In the genomic region with DNA sequence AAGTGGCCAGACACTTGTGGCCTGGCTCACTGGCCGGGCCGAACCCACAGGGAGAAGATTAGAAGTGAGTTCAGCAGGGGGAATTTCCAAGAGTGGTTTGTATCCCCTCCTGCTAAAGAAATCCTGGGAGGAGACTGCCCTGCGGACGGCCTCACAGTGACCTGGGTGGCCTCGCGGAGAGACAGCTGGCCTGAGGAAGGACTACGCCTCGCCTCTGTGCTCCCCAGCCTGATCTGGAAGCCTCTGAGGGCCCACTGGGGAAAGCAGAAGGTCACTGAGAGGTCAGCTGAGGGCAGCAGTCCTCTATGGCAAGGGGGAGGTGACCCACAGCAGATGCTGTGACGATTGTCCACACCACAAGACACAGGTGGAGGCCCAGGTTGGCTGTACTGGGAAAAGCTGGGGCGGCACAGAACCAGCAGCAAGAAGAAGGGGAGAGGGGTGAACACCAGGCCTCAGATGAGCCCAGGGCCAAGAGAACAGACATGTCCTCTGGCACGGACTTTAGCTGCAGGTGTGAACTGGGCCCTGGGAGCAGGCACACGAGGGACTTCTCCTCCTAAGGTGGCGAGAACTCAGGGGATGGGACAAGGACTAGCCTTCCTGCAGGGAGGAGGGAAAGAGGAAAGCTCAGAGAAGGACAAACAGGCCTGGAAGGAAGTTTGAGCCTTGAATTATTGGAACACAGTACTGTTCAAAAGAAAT, we compare ENCODE assay signal across 19 cellular contexts. TPM values are rescaled to one million over a fixed set of nuclear protein-coding genes. Genes with fewer than 3 reads are reported as not detected.
DNase-seq lines count a peak whose midpoint lies in the region; ATAC-seq and TF ChIP-seq lines count a peak whose summit lies in the region.
"Had no signal": no experiment of that assay in that cellular context is flagged by ENCODE, and none has a peak within 500 bp of the region (broad histone marks: within the 10 kb centered on the region; RNA-seq: fewer than 3 reads in every experiment).

No MANE protein-coding gene starts in this region.

- peaks cover 4% of the 10 kb centered on the region for H3K9me3 Mint-ChIP-seq in glutamatergic neuron (ENCODE audit: unreplicated experiment)
- H3K9me3 Mint-ChIP-seq in chondrocyte (ENCODE audit: low read depth) = no peaks in the 10 kb centered on the region
- H3K9me3 Mint-ChIP-seq: activated B cell treated with CpG ODN at 0.5 μM for 24 hours had no signal

- H3K79me1 ChIP-seq in neuronal stem cell (ENCODE audit: low read depth, low read length) = no peaks in the 10 kb centered on the region

- CTCF ChIA-PET in HEK293 (lab: Yijun Ruan, JAX) = no interaction called here

- no peak overlapping the region for H2BK120ac ChIP-seq in neuronal stem cell (ENCODE audit: low read depth, low read length)

- no peak overlapping the region for H3K4me3 ChIP-seq in HEK293 (ENCODE audit: low read depth, low read length)
- H3K4me3 ChIP-seq in SJCRH30 = no peak overlapping the region
- H3K4me3 ChIP-seq in neuronal stem cell (ENCODE audit: low read length in 2 of 2) = no peak overlapping the region
- H3K4me3 ChIP-seq: hepatocyte, skin epidermis had no signal

- TF ChIP-seq CTCF in HEK293 (tag by site-specific recombination; IDR thresholded peaks at IDR 0.05) (no peak), glutamatergic neuron (IDR thresholded peaks at IDR 0.05; ENCODE audit: partially characterized antibody, unreplicated experiment) (no peak), chondrocyte (IDR thresholded peaks at IDR 0.05) (no peak)

- H3K9me3 ChIP-seq in HEK293 (ENCODE audit: control insufficient read depth, insufficient read depth, low read depth, low read length) (no peaks in the 10 kb centered on the region), SJCRH30 (replicated peaks) (no peaks in the 10 kb centered on the region), neuronal stem cell (replicated peaks in 1 of 2; ENCODE audit: control insufficient read depth in 2 of 2, insufficient read depth in 1 of 2, low read depth in 1 of 2, low read length in 2 of 2) (no peaks in the 10 kb centered on the region)

- no peak overlapping the region for H4K8ac ChIP-seq in neuronal stem cell (ENCODE audit: low read depth, low read length)

- peaks cover 6% of the 10 kb centered on the region for H3K27me3 Mint-ChIP-seq in glutamatergic neuron (ENCODE audit: unreplicated experiment)
- H3K27me3 Mint-ChIP-seq in chondrocyte (ENCODE audit: low read depth) = no peaks in the 10 kb centered on the region

- no peak overlapping the region for H2BK5ac ChIP-seq in neuronal stem cell (ENCODE audit: low read length)

- H3K4me3 Mint-ChIP-seq in glutamatergic neuron (ENCODE audit: unreplicated experiment) = peak overlapping the region; percentile 40
- H3K4me3 Mint-ChIP-seq in chondrocyte (ENCODE audit: unreplicated experiment) = no peak overlapping the region
- H3K4me3 Mint-ChIP-seq: activated B cell treated with CpG ODN at 0.5 μM for 24 hours; activated CD8-positive, alpha-beta T cell treated with anti-CD3 and anti-CD28 coated beads, Interleukin-2, amount 10 ng/mL, durations not matched to agents 7 days and 5 days had no signal

- H3K36me3 Mint-ChIP-seq in glutamatergic neuron (ENCODE audit: unreplicated experiment) (peaks cover 6% of the 10 kb centered on the region), chondrocyte (ENCODE audit: low read depth) (peaks cover 2% of the 10 kb centered on the region)

- peak overlapping the region; percentile 68 for H2BK12ac ChIP-seq in neuronal stem cell (ENCODE audit: low read length)

- no peak overlapping the region for H3K9ac ChIP-seq in neuronal stem cell (ENCODE audit: low read depth, low read length, poor library complexity)

- H3K14ac ChIP-seq in neuronal stem cell (ENCODE audit: low read length) = no peak overlapping the region

- DNase-seq in SJCRH30 (peak; percentile 77 to 79), glutamatergic neuron (peak; percentile 53), neuronal stem cell (ENCODE audit: low spot score) (no peak), germinal center (ENCODE audit: low spot score) (no peak), chondrocyte (ENCODE audit: low spot score) (no peak), ureter (ENCODE audit: low spot score) (no peak)
- DNase-seq: activated B cell treated with CpG ODN at 0.5 μM for 24 hours; activated CD8-positive, alpha-beta T cell treated with anti-CD3 and anti-CD28 coated beads, Interleukin-2, amount 10 ng/mL, durations not matched to agents 7 days and 5 days; caudate nucleus; effector CD8-positive, alpha-beta T cell; NCI-H1048; NCI-H2107; NCI-H69; stimulated activated CD4-positive, alpha-beta T cell treated with anti-CD3 and anti-CD28 coated beads, Interleukin-4, amount 100 ng/mL, for 1 hour had no signal

- peak overlapping the region; percentile 87 for H3K18ac ChIP-seq in neuronal stem cell (ENCODE audit: low read length)

- H2BK15ac ChIP-seq in neuronal stem cell (ENCODE audit: low read length) = no peak overlapping the region

- H3K4me1 ChIP-seq in HEK293 (ENCODE audit: control insufficient read depth, insufficient read depth, low read length) (no peaks in the 10 kb centered on the region), SJCRH30 (peaks cover 27% of the 10 kb centered on the region), neuronal stem cell (ENCODE audit: control insufficient read depth in 2 of 2, insufficient read depth in 1 of 2, low read depth in 1 of 2, low read length in 2 of 2) (peaks cover 14 to 19% of the 10 kb centered on the region in 2 donors)

- no peak overlapping the region for H3K4ac ChIP-seq in neuronal stem cell (ENCODE audit: low read length)

- POLR2A ChIA-PET in HEK293 (lab: Yijun Ruan, JAX) = no interaction called here

- no peaks in the 10 kb centered on the region for H3K27me3 ChIP-seq in SJCRH30
- H3K27me3 ChIP-seq in neuronal stem cell (ENCODE audit: control insufficient read depth in 3 of 3, insufficient read depth in 3 of 3, low read depth in 1 of 3, low read length in 3 of 3) = peaks cover 0 to 4% (median 0%) of the 10 kb centered on the region in 3 experiments
- H3K27me3 ChIP-seq: hepatocyte had no signal

- no peak overlapping the region for H3K23ac ChIP-seq in neuronal stem cell (ENCODE audit: low read depth, low read length, poor library complexity)

- peak overlapping the region; percentile 16 for H2AK5ac ChIP-seq in neuronal stem cell (ENCODE audit: low read depth, low read length)

- H3K4me2 ChIP-seq in neuronal stem cell (ENCODE audit: insufficient read depth, low read length, poor library complexity, severe bottlenecking) = no peak overlapping the region
- H3K4me2 ChIP-seq: hepatocyte had no signal

- peak overlapping the region; percentile 75 for H3K27ac Mint-ChIP-seq in glutamatergic neuron (ENCODE audit: unreplicated experiment)
- H3K27ac Mint-ChIP-seq in chondrocyte (ENCODE audit: unreplicated experiment) = no peak overlapping the region
- H3K27ac Mint-ChIP-seq: activated B cell treated with CpG ODN at 0.5 μM for 24 hours; activated CD8-positive, alpha-beta T cell treated with anti-CD3 and anti-CD28 coated beads, Interleukin-2, amount 10 ng/mL, durations not matched to agents 7 days and 5 days had no signal

- whole genome bisulfite sequencing in neuronal stem cell (ENCODE audit: extremely low coverage in 2 of 2, insufficient read length in 2 of 2, insufficient replicate concordance in 1 of 2), 2 donors = no CpG with 5 or more reads among the region's 13 CpGs

- H2AFZ ChIP-seq in neuronal stem cell (ENCODE audit: low read length) = no peak overlapping the region
- H2AFZ ChIP-seq: hepatocyte had no signal

- H3K4me1 Mint-ChIP-seq in glutamatergic neuron (ENCODE audit: low read depth, unreplicated experiment) = peaks cover 35% of the 10 kb centered on the region
- peaks cover 13% of the 10 kb centered on the region for H3K4me1 Mint-ChIP-seq in chondrocyte (ENCODE audit: low read depth)
- H3K4me1 Mint-ChIP-seq: activated B cell treated with CpG ODN at 0.5 μM for 24 hours had no signal

- no peaks in the 10 kb centered on the region for H3K36me3 ChIP-seq in HEK293 (ENCODE audit: control insufficient read depth in 2 of 2, insufficient read depth in 1 of 2, low read length in 2 of 2)
- no peaks in the 10 kb centered on the region for H3K36me3 ChIP-seq in SJCRH30
- no peaks in the 10 kb centered on the region for H3K36me3 ChIP-seq in neuronal stem cell (replicated peaks in 1 of 2; ENCODE audit: control insufficient read depth in 2 of 2, insufficient read depth in 2 of 2, low read length in 2 of 2)

- no peak overlapping the region for H4K91ac ChIP-seq in neuronal stem cell (ENCODE audit: low read depth, low read length, poor library complexity)

- H3K27ac ChIP-seq in HEK293 (ENCODE audit: extremely low read depth, low read depth, low read length) = no peak overlapping the region
- H3K27ac ChIP-seq in SJCRH30 = peak overlapping the region; percentile 2; the same call in 1 of the 2 replicates
- H3K27ac ChIP-seq in neuronal stem cell (replicated peaks; ENCODE audit: low read length) = no peak overlapping the region
- H3K27ac ChIP-seq: hepatocyte, skin epidermis had no signal

- no peak for ATAC-seq in HG02981 (IDR thresholded peaks at IDR 0.05; ENCODE audit: unreplicated experiment)
- ATAC-seq: activated CD8-positive, alpha-beta T cell treated with anti-CD3 and anti-CD28 coated beads, Interleukin-2, amount 10 ng/mL, durations not matched to agents 7 days and 5 days; Panc1 had no signal

TF ChIP-seq in HEK293, 187 proteins besides CTCF, POLR2A, EP300 and RAD21 (continues in another document):
- no peak for TF ChIP-seq ZNF521 (tag by site-specific recombination; IDR thresholded peaks at IDR 0.05)
- TF ChIP-seq ZNF473 (tag by site-specific recombination; IDR thresholded peaks at IDR 0.05) = no peak
- no peak for TF ChIP-seq ZNF555 (tag by site-specific recombination; conservative IDR thresholded peaks at IDR 0.05)
- TF ChIP-seq, protein P1, sequence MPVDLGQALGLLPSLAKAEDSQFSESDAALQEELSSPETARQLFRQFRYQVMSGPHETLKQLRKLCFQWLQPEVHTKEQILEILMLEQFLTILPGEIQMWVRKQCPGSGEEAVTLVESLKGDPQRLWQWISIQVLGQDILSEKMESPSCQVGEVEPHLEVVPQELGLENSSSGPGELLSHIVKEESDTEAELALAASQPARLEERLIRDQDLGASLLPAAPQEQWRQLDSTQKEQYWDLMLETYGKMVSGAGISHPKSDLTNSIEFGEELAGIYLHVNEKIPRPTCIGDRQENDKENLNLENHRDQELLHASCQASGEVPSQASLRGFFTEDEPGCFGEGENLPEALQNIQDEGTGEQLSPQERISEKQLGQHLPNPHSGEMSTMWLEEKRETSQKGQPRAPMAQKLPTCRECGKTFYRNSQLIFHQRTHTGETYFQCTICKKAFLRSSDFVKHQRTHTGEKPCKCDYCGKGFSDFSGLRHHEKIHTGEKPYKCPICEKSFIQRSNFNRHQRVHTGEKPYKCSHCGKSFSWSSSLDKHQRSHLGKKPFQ (tag by site-specific recombination; IDR thresholded peaks at IDR 0.05) = 0 out of 2 replicates have a peak, but pooled peaks have one; percentile 33

RNA-seq across cellular contexts. Expression of gene DLG1, which starts 37.2 kb away (rescaled TPM):
- 64.4 and 75.1 TPM in 2 replicates for total RNA-seq in SJCRH30 (2014; rRNA removed; shearing (Covaris generic))
- 66.0 TPM for total RNA-seq in glutamatergic neuron (ENCODE audit: unreplicated experiment)
- 47.6 TPM for polyA plus RNA-seq in neuronal stem cell (2013, experiment 1 of 2)
- 47.6 TPM for polyA plus RNA-seq in neuronal stem cell (2013, experiment 2 of 2)
- total RNA-seq in chondrocyte = 117 to 166 TPM (median 157 TPM) in 3 replicates
- 148 TPM for total RNA-seq in ureter

Comparison
In these comparisons a context has a peak if more than half of its experiments do, and no peak if none do; other contexts are left out.
1. DNase-seq: peak in SJCRH30 (2 of 2) and glutamatergic neuron (single experiment); none in neuronal stem cell (single experiment), germinal center (single experiment), chondrocyte (single experiment) and ureter (single experiment).